1 cellular context compared by ENCODE assay signal in genomic region chr1:241640149-241640866, GRCh38.
TF ChIP-seq lines count a peak whose summit lies in the region.

Gene CHML (minus strand): TSS chr1:241640369. CDS start chr1:241635766, 4,603 bp downstream.
A gene with protein sequence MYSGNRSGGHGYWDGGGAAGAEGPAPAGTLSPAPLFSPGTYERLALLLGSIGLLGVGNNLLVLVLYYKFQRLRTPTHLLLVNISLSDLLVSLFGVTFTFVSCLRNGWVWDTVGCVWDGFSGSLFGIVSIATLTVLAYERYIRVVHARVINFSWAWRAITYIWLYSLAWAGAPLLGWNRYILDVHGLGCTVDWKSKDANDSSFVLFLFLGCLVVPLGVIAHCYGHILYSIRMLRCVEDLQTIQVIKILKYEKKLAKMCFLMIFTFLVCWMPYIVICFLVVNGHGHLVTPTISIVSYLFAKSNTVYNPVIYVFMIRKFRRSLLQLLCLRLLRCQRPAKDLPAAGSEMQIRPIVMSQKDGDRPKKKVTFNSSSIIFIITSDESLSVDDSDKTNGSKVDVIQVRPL (minus strand): TSS chr1:241640369. CDS start chr1:241640254, 115 bp downstream.

TF ChIP-seq in K562, 482 proteins besides CTCF, POLR2A, EP300 and RAD21 (continued from another document and continues in another):
- TF ChIP-seq MGA (IDR thresholded peaks at IDR 0.05) (peak; percentile 89), ZKSCAN3 (CRISPR knock-in tag; IDR thresholded peaks at IDR 0.05) (peak; percentile 99), ZNF384 (IDR thresholded peaks at IDR 0.05; ENCODE audit: low read depth, low read length) (no peak), PCBP2 (IDR thresholded peaks at IDR 0.05; ENCODE audit: low read depth, low read length, poor library complexity, severe bottlenecking) (no peak), POLR2AphosphoS5 (IDR thresholded peaks at IDR 0.05; ENCODE audit: control insufficient read depth, insufficient read depth, low read depth, low read length) (peak; percentile 73; the same call in 1 of the 2 replicates), GATA2 (CRISPR knock-in tag; IDR thresholded peaks at IDR 0.05) (no peak), MXI1 (IDR thresholded peaks at IDR 0.05; ENCODE audit: low read depth, low read length) (no peak), TBP (optimal IDR thresholded peaks at IDR 0.05; ENCODE audit: low read depth, low read length) (peak; percentile 94), HNRNPL (IDR thresholded peaks at IDR 0.05; ENCODE audit: low read depth, low read length) (0 out of 2 replicates have a peak, but pooled peaks have one; percentile 32), TEAD2 (tag; IDR thresholded peaks at IDR 0.05) (no peak), CBX2 (IDR thresholded peaks at IDR 0.05; ENCODE audit: insufficient read depth, low read length, poor library complexity, severe bottlenecking) (no peak), ZBTB9 (CRISPR knock-in tag; IDR thresholded peaks at IDR 0.05) (no peak), E2F6 (IDR thresholded peaks at IDR 0.05; ENCODE audit: borderline replicate concordance in 1 of 2, extremely low read depth in 1 of 2, insufficient read depth in 1 of 2, insufficient read length in 1 of 2, low read depth in 1 of 2, low read length in 1 of 2, poor library complexity in 1 of 2, severe bottlenecking in 1 of 2) (peak; percentile 70 to 85), CHCHD3 (CRISPR knock-in tag; IDR thresholded peaks at IDR 0.05) (no peak), ERF (CRISPR knock-in tag; IDR thresholded peaks at IDR 0.05) (0 out of 2 replicates have a peak, but pooled peaks have one; percentile 25), ETV5 (CRISPR knock-in tag; IDR thresholded peaks at IDR 0.05; ENCODE audit: low read depth) (peak; percentile 75), CCAR2 (IDR thresholded peaks at IDR 0.05; ENCODE audit: low read depth, low read length) (no peak), REST (CRISPR knock-in tag; IDR thresholded peaks at IDR 0.05; ENCODE audit: low read depth) (peak; percentile 8; the same call in 1 of the 2 replicates), FIP1L1 (IDR thresholded peaks at IDR 0.05; ENCODE audit: low read depth, low read length, poor library complexity, severe bottlenecking) (peak; percentile 23), EP400 (IDR thresholded peaks at IDR 0.05) (0 out of 2 replicates have a peak, but pooled peaks have one; percentile 16)
- TF ChIP-seq, protein P1, sequence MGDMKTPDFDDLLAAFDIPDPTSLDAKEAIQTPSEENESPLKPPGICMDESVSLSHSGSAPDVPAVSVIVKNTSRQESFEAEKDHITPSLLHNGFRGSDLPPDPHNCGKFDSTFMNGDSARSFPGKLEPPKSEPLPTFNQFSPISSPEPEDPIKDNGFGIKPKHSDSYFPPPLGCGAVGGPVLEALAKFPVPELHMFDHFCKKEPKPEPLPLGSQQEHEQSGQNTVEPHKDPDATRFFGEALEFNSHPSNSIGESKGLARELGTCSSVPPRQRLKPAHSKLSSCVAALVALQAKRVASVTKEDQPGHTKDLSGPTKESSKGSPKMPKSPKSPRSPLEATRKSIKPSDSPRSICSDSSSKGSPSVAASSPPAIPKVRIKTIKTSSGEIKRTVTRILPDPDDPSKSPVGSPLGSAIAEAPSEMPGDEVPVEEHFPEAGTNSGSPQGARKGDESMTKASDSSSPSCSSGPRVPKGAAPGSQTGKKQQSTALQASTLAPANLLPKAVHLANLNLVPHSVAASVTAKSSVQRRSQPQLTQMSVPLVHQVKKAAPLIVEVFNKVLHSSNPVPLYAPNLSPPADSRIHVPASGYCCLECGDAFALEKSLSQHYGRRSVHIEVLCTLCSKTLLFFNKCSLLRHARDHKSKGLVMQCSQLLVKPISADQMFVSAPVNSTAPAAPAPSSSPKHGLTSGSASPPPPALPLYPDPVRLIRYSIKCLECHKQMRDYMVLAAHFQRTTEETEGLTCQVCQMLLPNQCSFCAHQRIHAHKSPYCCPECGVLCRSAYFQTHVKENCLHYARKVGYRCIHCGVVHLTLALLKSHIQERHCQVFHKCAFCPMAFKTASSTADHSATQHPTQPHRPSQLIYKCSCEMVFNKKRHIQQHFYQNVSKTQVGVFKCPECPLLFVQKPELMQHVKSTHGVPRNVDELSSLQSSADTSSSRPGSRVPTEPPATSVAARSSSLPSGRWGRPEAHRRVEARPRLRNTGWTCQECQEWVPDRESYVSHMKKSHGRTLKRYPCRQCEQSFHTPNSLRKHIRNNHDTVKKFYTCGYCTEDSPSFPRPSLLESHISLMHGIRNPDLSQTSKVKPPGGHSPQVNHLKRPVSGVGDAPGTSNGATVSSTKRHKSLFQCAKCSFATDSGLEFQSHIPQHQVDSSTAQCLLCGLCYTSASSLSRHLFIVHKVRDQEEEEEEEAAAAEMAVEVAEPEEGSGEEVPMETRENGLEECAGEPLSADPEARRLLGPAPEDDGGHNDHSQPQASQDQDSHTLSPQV (IDR thresholded peaks at IDR 0.05) = peak; percentile 81
- TF ChIP-seq, protein P2, sequence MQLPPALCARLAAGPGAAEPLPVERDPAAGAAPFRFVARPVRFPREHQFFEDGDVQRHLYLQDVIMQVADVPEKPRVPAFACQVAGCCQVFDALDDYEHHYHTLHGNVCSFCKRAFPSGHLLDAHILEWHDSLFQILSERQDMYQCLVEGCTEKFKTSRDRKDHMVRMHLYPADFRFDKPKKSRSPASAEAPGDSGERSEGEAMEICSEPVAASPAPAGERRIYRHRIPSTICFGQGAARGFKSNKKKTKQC (CRISPR knock-in tag; IDR thresholded peaks at IDR 0.05) = peak; percentile 63; the same call in 1 of the 2 replicates
- TF ChIP-seq, protein P3, sequence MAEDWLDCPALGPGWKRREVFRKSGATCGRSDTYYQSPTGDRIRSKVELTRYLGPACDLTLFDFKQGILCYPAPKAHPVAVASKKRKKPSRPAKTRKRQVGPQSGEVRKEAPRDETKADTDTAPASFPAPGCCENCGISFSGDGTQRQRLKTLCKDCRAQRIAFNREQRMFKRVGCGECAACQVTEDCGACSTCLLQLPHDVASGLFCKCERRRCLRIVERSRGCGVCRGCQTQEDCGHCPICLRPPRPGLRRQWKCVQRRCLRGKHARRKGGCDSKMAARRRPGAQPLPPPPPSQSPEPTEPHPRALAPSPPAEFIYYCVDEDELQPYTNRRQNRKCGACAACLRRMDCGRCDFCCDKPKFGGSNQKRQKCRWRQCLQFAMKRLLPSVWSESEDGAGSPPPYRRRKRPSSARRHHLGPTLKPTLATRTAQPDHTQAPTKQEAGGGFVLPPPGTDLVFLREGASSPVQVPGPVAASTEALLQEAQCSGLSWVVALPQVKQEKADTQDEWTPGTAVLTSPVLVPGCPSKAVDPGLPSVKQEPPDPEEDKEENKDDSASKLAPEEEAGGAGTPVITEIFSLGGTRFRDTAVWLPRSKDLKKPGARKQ (CRISPR knock-in tag; IDR thresholded peaks at IDR 0.05) = peak; percentile 84
